ENCODE assay signal across 8 cellular contexts in genomic region chr10:35089641-35090161, GRCh38. TPM values are rescaled to one million over a fixed set of nuclear protein-coding genes. Genes with fewer than 3 reads are reported as not detected.
DNase-seq lines count a peak whose midpoint lies in the region; ATAC-seq, FAIRE-seq and TF ChIP-seq lines count a peak whose summit lies in the region.

No MANE protein-coding gene starts in this region.

- no peak for DNase-seq in activated T-cell treated with anti-CD3 and anti-CD28 coated beads, Interleukin-2, amount 50 U/mL, for 24 hours
- no peak for DNase-seq in activated T-cell treated with anti-CD3 and anti-CD28 coated beads, Interleukin-2, amount 50 U/mL, for 1 hour
- DNase-seq in HCT116 (ENCODE audit: low read depth, low spot score) (no peak), NB4 (ENCODE audit: low read depth) (peak; percentile 20), K562 (ENCODE audit: extremely low read depth in 1 of 4, low spot score in 3 of 4) (peak; percentile 44 to 62 (median 60)), small intestine (peak; percentile 51)

- no peaks in the 10 kb centered on the region for H3K27me3 Mint-ChIP-seq in activated T-cell treated with anti-CD3 and anti-CD28 coated beads, Interleukin-2, amount 50 U/mL, for 24 hours

- TF ChIP-seq EP300 in K562 (IDR thresholded peaks at IDR 0.05; ENCODE audit: low read length) = no peak

- no peak for TF ChIP-seq RAD21 in HCT116 (IDR thresholded peaks at IDR 0.05; ENCODE audit: low read depth)
- no peak for TF ChIP-seq RAD21 in K562 (CRISPR knock-in tag; conservative IDR thresholded peaks at IDR 0.05 in 1 of 2, IDR thresholded peaks at IDR 0.05 in 1 of 2)

- H3K36me3 Mint-ChIP-seq in activated T-cell treated with anti-CD3 and anti-CD28 coated beads, Interleukin-2, amount 50 U/mL, for 24 hours (ENCODE audit: low read depth) = peaks cover 30% of the 10 kb centered on the region

- no peaks in the 10 kb centered on the region for H4K20me1 ChIP-seq in HCT116 (ENCODE audit: insufficient read depth)
- 0 out of 2 replicates have a peak, but pooled peaks cover 4% of the 10 kb centered on the region for H4K20me1 ChIP-seq in K562 (replicated peaks; ENCODE audit: control insufficient read depth, insufficient read depth, low read length)

- H3K9me3 Mint-ChIP-seq in activated T-cell treated with anti-CD3 and anti-CD28 coated beads, Interleukin-2, amount 50 U/mL, for 24 hours = no peaks in the 10 kb centered on the region

- FAIRE-seq in K562 (lab: Jason Lieb, UNC) (no peak), small intestine (lab: Jason Lieb, UNC) (no peak)

- H3K9me2 ChIP-seq in HCT116 (ENCODE audit: insufficient read depth) = no peaks in the 10 kb centered on the region

- no peaks in the 10 kb centered on the region for H3K36me3 ChIP-seq in HCT116 (ENCODE audit: control insufficient read depth in 1 of 2, insufficient read depth in 2 of 2, low read length in 2 of 2)
- peaks cover 12% of the 10 kb centered on the region; the same call in 1 of the 3 replicates for H3K36me3 ChIP-seq in K562 (ENCODE audit: control insufficient read depth, insufficient read depth, low read length)
- 0 out of 2 replicates have a peak, but pooled peaks cover 3% of the 10 kb centered on the region for H3K36me3 ChIP-seq in iPS-20b (ENCODE audit: insufficient read depth, low read depth, low read length)
- no peaks in the 10 kb centered on the region for H3K36me3 ChIP-seq in small intestine (ENCODE audit: control insufficient read depth in 2 of 2, insufficient read depth in 2 of 2, low read length in 2 of 2)

- H3K9me3 ChIP-seq in HCT116 (ENCODE audit: control insufficient read depth in 1 of 2, insufficient read depth in 1 of 2, low read depth in 1 of 2, low read length in 2 of 2) = peaks cover 0 to 5% of the 10 kb centered on the region in 2 experiments; a peak in 1 of 4 replicates
- peaks cover 6% of the 10 kb centered on the region; the same call in 1 of the 2 replicates for H3K9me3 ChIP-seq in K562 (replicated peaks; ENCODE audit: control insufficient read depth, insufficient read depth, low read depth, low read length)
- H3K9me3 ChIP-seq in iPS-20b (ENCODE audit: insufficient read depth, low read depth, low read length) = peaks cover 6% of the 10 kb centered on the region; the same call in 1 of the 2 replicates
- H3K9me3 ChIP-seq in small intestine (ENCODE audit: control insufficient read depth, low read depth) = no peaks in the 10 kb centered on the region

- TF ChIP-seq CTCF in HCT116 (IDR thresholded peaks at IDR 0.05 in 2 of 3, conservative IDR thresholded peaks at IDR 0.05 in 1 of 3; ENCODE audit: borderline replicate concordance in 1 of 3, insufficient read depth in 1 of 3, low read depth in 2 of 3, low read length in 2 of 3) (no peak), NB4 (IDR thresholded peaks at IDR 0.05; ENCODE audit: low read depth, low read length) (no peak), K562 (IDR thresholded peaks at IDR 0.05 in 2 of 3, conservative IDR thresholded peaks at IDR 0.05 in 1 of 3; ENCODE audit: insufficient read depth in 2 of 3, low read depth in 1 of 3, low read length in 3 of 3) (no peak)

- CTCF ChIA-PET in HCT116 (lab: Charles Lee) (no interaction called here), K562 (lab: Yijun Ruan, JAX; ENCODE audit: low intra/inter-chr PET ratio) (no interaction called here)

- intact Hi-C loops in HCT116 (cut with micrococcal nuclease) = no loop called here
- intact Hi-C loops in K562 (cut with micrococcal nuclease) = loop anchor here (10.0 kb wide), 1 partner anchor 95 kb away; no protein-coding TSS in a partner anchor

- TF ChIP-seq POLR2A in HCT116 (IDR thresholded peaks at IDR 0.05; ENCODE audit: borderline replicate concordance, extremely low read depth, insufficient read depth, insufficient read length) = no peak
- no peak for TF ChIP-seq POLR2A in NB4 (IDR thresholded peaks at IDR 0.05; ENCODE audit: extremely low read depth, insufficient read length)
- no peak for TF ChIP-seq POLR2A in K562 (conservative IDR thresholded peaks at IDR 0.05)

- peaks cover 3 to 19% of the 10 kb centered on the region in 2 experiments; a peak in 2 of 4 replicates for H3K4me1 ChIP-seq in HCT116 (ENCODE audit: control insufficient read depth in 1 of 2, insufficient read depth in 2 of 2, low read length in 2 of 2)
- peaks cover 0 to 15% of the 10 kb centered on the region in 2 experiments; a peak in 3 of 5 replicates for H3K4me1 ChIP-seq in K562 (replicated peaks in 1 of 2; ENCODE audit: control insufficient read depth in 2 of 2, insufficient read depth in 2 of 2, low read length in 2 of 2)
- H3K4me1 ChIP-seq in iPS-20b (ENCODE audit: insufficient read depth, low read length) = no peaks in the 10 kb centered on the region
- H3K4me1 ChIP-seq in small intestine (ENCODE audit: control insufficient read depth in 2 of 2, insufficient read depth in 1 of 2, low read depth in 1 of 2, low read length in 1 of 2) = peaks cover 4 to 5% of the 10 kb centered on the region in 2 donors

- BruUV-seq in HCT116 (replicated peaks; lab: Mats Ljungman, UMichigan) (no TSS peak), K562 (replicated peaks; lab: Mats Ljungman, UMichigan) (no TSS peak)

- in situ Hi-C loops in K562 (cut with MboI) = no loop called here

- peaks cover 51% of the 10 kb centered on the region for H3K79me2 ChIP-seq in HCT116 (ENCODE audit: insufficient read depth, low read length)
- H3K79me2 ChIP-seq in K562 (ENCODE audit: control insufficient read depth, insufficient read depth, low read length) = peaks cover 52% of the 10 kb centered on the region

- H3K27ac Mint-ChIP-seq in activated T-cell treated with anti-CD3 and anti-CD28 coated beads, Interleukin-2, amount 50 U/mL, for 24 hours = peak overlapping the region; percentile 92

- peak overlapping the region; percentile 37; the same call in 1 of the 2 replicates for H3K27ac ChIP-seq in HCT116 (ENCODE audit: low read depth, low read length)
- H3K27ac ChIP-seq in K562 (ENCODE audit: extremely low read depth, low read depth, low read length) = peak overlapping the region; percentile 95; the same call in 2 of the 3 replicates
- H3K27ac ChIP-seq in iPS-20b (ENCODE audit: low read length) = no peak overlapping the region
- peak overlapping the region; percentile 81 to 94 for H3K27ac ChIP-seq in small intestine (ENCODE audit: low read depth in 1 of 2, low read length in 1 of 2)

- H2AFZ ChIP-seq in HCT116 (ENCODE audit: low read depth, low read length, poor library complexity, severe bottlenecking) (peak overlapping the region; percentile 72), K562 (ENCODE audit: low read depth, low read length) (peak overlapping the region; percentile 100)

- H3K4me1 Mint-ChIP-seq in activated T-cell treated with anti-CD3 and anti-CD28 coated beads, Interleukin-2, amount 50 U/mL, for 24 hours (ENCODE audit: low read depth) = peaks cover 49% of the 10 kb centered on the region

- POLR2A ChIA-PET in HCT116 (lab: Charles Lee) (no interaction called here), K562 (lab: Yijun Ruan, JAX) (interaction anchor here (1.2 to 1.7 kb wide), 3 partner anchors 17 to 106 kb away, joined by 4 read pairs; partner anchors contain the start of gene CREM)

- WGBS in K562 (ENCODE audit: insufficient coverage, low coverage, missing lambda C conversion rate) = 0% methylated on average over 7 of the region's 26 CpGs
- 0 to 1% (median 1%) methylated on average over 23 to 26 of the region's 26 CpGs for WGBS in small intestine, 3 donors

- H3K9me1 ChIP-seq in K562 (ENCODE audit: control insufficient read depth, insufficient read depth, low read length) = no peaks in the 10 kb centered on the region

- ATAC-seq in HCT116 (peak; percentile 41), K562 (peak; percentile 66), GM18519 (IDR thresholded peaks at IDR 0.05; ENCODE audit: low FRiP score, unreplicated experiment) (no peak)

- H3K4me2 ChIP-seq in HCT116 (ENCODE audit: low read length) (peak overlapping the region; percentile 85), K562 (ENCODE audit: insufficient read depth, low read length) (peak overlapping the region; percentile 100)

- H3K4me3 ChIP-seq in HCT116 (replicated peaks in 1 of 2; ENCODE audit: low read depth in 1 of 2, low read length in 2 of 2) (peak overlapping the region; percentile 85 to 91), NB4 (ENCODE audit: low read depth, low read length) (peak overlapping the region; percentile 89), K562 (peak overlapping the region; percentile 71), iPS-20b (ENCODE audit: low read length) (peak overlapping the region; percentile 92), small intestine (ENCODE audit: low read depth in 1 of 2, low read length in 2 of 2) (peak overlapping the region; percentile 95 to 99)

- H3K4me3 Mint-ChIP-seq in activated T-cell treated with anti-CD3 and anti-CD28 coated beads, Interleukin-2, amount 50 U/mL, for 24 hours = peak overlapping the region; percentile 93

- H3K27me3 ChIP-seq in HCT116 (ENCODE audit: insufficient read depth, low read length) (no peaks in the 10 kb centered on the region), K562 (ENCODE audit: control insufficient read depth in 2 of 2, insufficient read depth in 2 of 2, low read length in 2 of 2) (no peaks in the 10 kb centered on the region), iPS-20b (ENCODE audit: insufficient read depth, low read length) (no peaks in the 10 kb centered on the region), small intestine (ENCODE audit: control insufficient read depth in 2 of 2, insufficient read depth in 2 of 2, low read length in 2 of 2) (no peaks in the 10 kb centered on the region)

- RAD21 ChIA-PET in HCT116 (lab: Charles Lee; ENCODE audit: low non-redundant PET in 1 of 2, low total read pairs in 2 of 2, uncharacterized antibody in 2 of 2, unreplicated experiment in 2 of 2) = no interaction called here

- H3K9ac ChIP-seq in HCT116 (ENCODE audit: low read length) (peak overlapping the region; percentile 91), K562 (ENCODE audit: insufficient read depth in 1 of 2, low read depth in 2 of 2, low read length in 2 of 2) (peak overlapping the region; percentile 98 to 99), iPS-20b (ENCODE audit: low read depth, low read length) (peak overlapping the region; percentile 87; the same call in 1 of the 2 replicates)

RNA-seq across cellular contexts. Expression of gene CUL2, which starts 0.4 kb away (rescaled TPM):
- total RNA-seq in HCT116 (2021; ENCODE audit: unreplicated experiment) (36.1 TPM), K562 (2014; rRNA removed) (17.3 and 20.3 TPM in 2 replicates), K562 (2014; rRNA removed; fragmentation: Illumina TruSeq; extraction: Trizol) (45.2 and 49.8 TPM in 2 replicates), K562 (2015; rRNA removed; fragmentation: Illumina TruSeq; extraction: Trizol) (39.6 and 41.2 TPM in 2 replicates), K562 (2021) (41.6 and 44.7 TPM in 2 replicates)
- 9.8 and 15.2 TPM in 2 replicates for polyA plus RNA-seq in HCT116 (2012)
- 15.5 and 34.5 TPM in 2 replicates for total RNA-seq in K562 (2011; cell fraction: chromatin; rRNA removed; ENCODE audit: low replicate concordance)
- 7.5 and 7.8 TPM in 2 replicates for total RNA-seq in K562 (2011; cell fraction: nucleolus; rRNA removed)
- total RNA-seq in K562 (2011; cell fraction: nucleoplasm; rRNA removed) = 16.2 and 33.1 TPM in 2 replicates
- polyA plus RNA-seq in K562 (2011; rRNA removed) (29.7 and 41.5 TPM in 2 replicates), K562 (2014; fragmentation: Illumina TruSeq; extraction: Trizol) (38.6 and 46.3 TPM in 2 replicates), K562 (2014; fragmentation: Nextera tagmentation; extraction: Ambion mirVana) (10 to 100 TPM; 18.1 to 21.1 TPM), K562 (2014; rRNA removed) (28.4 and 29.7 TPM in 2 replicates), small intestine (10 to 100 TPM in 2 of 3 donors, 1 to 10 TPM in 1; 9.2 to 13.3 (median 12.1) TPM)
- 7.1 and 12.1 TPM in 2 replicates for polyA plus RNA-seq in K562 (2011; cell fraction: cytosol; rRNA removed)
- polyA plus RNA-seq in K562 (2011; cell fraction: nucleus; rRNA removed) = 7.6 and 10.3 TPM in 2 replicates
- polyA plus RNA-seq in K562 (2012) = 25.1 and 27.1 TPM in 2 replicates
- polyA minus RNA-seq in K562 (2011; rRNA and poly(A)+ RNA removed) = 56.4 and 61.8 TPM in 2 replicates
- polyA minus RNA-seq in K562 (2011; cell fraction: cytosol; rRNA and poly(A)+ RNA removed) = 18.2 and 24.1 TPM in 2 replicates
- 5.9 and 12.8 TPM in 2 replicates for polyA minus RNA-seq in K562 (2011; cell fraction: nucleus; rRNA and poly(A)+ RNA removed)

RNA-seq across cellular contexts. Expression of gene CREM, which starts 36.9 kb away (rescaled TPM):
- total RNA-seq in HCT116 (2021; ENCODE audit: unreplicated experiment) (21.4 TPM), K562 (2014; rRNA removed) (46.6 and 50.7 TPM in 2 replicates), K562 (2014; rRNA removed; fragmentation: Illumina TruSeq; extraction: Trizol) (50.4 and 59.9 TPM in 2 replicates), K562 (2015; rRNA removed; fragmentation: Illumina TruSeq; extraction: Trizol) (38.6 and 39.1 TPM in 2 replicates), K562 (2021) (43.7 and 46.4 TPM in 2 replicates)
- 23.5 and 23.6 TPM in 2 replicates for polyA plus RNA-seq in HCT116 (2012)
- 17.8 and 46.7 TPM in 2 replicates for total RNA-seq in K562 (2011; cell fraction: chromatin; rRNA removed; ENCODE audit: low replicate concordance)
- total RNA-seq in K562 (2011; cell fraction: nucleolus; rRNA removed) = 15.3 and 16.1 TPM in 2 replicates
- 22.4 and 38.3 TPM in 2 replicates for total RNA-seq in K562 (2011; cell fraction: nucleoplasm; rRNA removed)
- polyA plus RNA-seq in K562 (2011; rRNA removed) (51.7 and 70.2 TPM in 2 replicates), K562 (2014; fragmentation: Illumina TruSeq; extraction: Trizol) (44.2 and 51.3 TPM in 2 replicates), K562 (2014; fragmentation: Nextera tagmentation; extraction: Ambion mirVana) (10 to 100 TPM; 47.0 to 48.3 TPM), K562 (2014; rRNA removed) (63.0 and 69.4 TPM in 2 replicates), small intestine (10 to 100 TPM; 13.2 to 27.6 (median 24.3) TPM)
- 37.7 and 43.8 TPM in 2 replicates for polyA plus RNA-seq in K562 (2011; cell fraction: cytosol; rRNA removed)
- polyA plus RNA-seq in K562 (2011; cell fraction: nucleus; rRNA removed) = 16.7 and 18.8 TPM in 2 replicates
- 51.9 and 60.3 TPM in 2 replicates for polyA plus RNA-seq in K562 (2012)
- polyA minus RNA-seq in K562 (2011; rRNA and poly(A)+ RNA removed) = 37.0 and 37.8 TPM in 2 replicates
- polyA minus RNA-seq in K562 (2011; cell fraction: cytosol; rRNA and poly(A)+ RNA removed) = 13.2 and 13.5 TPM in 2 replicates
- polyA minus RNA-seq in K562 (2011; cell fraction: nucleus; rRNA and poly(A)+ RNA removed) = 11.7 and 14.1 TPM in 2 replicates

Comparison
In these comparisons a context has a peak if more than half of its experiments do, and no peak if none do; other contexts are left out.
1. DNase-seq: peak in NB4 (single experiment), K562 (4 of 4) and small intestine (single experiment); none in activated T-cell treated with anti-CD3 and anti-CD28 coated beads, Interleukin-2, amount 50 U/mL, for 24 hours (single experiment), activated T-cell treated with anti-CD3 and anti-CD28 coated beads, Interleukin-2, amount 50 U/mL, for 1 hour (single experiment) and HCT116 (single experiment).
2. Peak in every context shown above with its lines, with median percentiles within 50 percentile points of each other: H3K4me3 ChIP-seq and H3K9ac ChIP-seq.